8 cellular contexts compared by ENCODE assay signal in genomic region chr4:147160908-147161513, GRCh38.
DNase-seq lines count a peak whose midpoint lies in the region; ATAC-seq and TF ChIP-seq lines count a peak whose summit lies in the region.

No MANE protein-coding gene starts in this region.

- H3F3A ChIP-seq in neural progenitor cell (ENCODE audit: low read depth): no peaks in the 10 kb centered on the region

- DNase-seq in SIG-M5 treated with dmso at 0.1 percent for 504 hours (lab: John Stamatoyannopoulos, UW; ENCODE audit: unreplicated experiment) (peak; percentile 44), SIG-M5 (lab: John Stamatoyannopoulos, UW) (no peak), RPMI7951 (ENCODE audit: low read depth) (peak; percentile 42), esophagus squamous epithelium (lab: John Stamatoyannopoulos, UW) (no peak), neural progenitor cell (ENCODE audit: low spot score) (peak; percentile 73), posterior cingulate gyrus (no peak)

- ATAC-seq in GM21360 (IDR thresholded peaks at IDR 0.05; ENCODE audit: unreplicated experiment) (peak; percentile 81), HG03442 (IDR thresholded peaks at IDR 0.05; ENCODE audit: unreplicated experiment) (peak; percentile 92)

- H3K9me3 ChIP-seq in esophagus squamous epithelium: no peaks in the 10 kb centered on the region
- H3K9me3 ChIP-seq in neural progenitor cell (ENCODE audit: low read depth): no peaks in the 10 kb centered on the region

- TF ChIP-seq CTCF in esophagus squamous epithelium (IDR thresholded peaks at IDR 0.05): peak; percentile 30 to 78 (median 66)
- TF ChIP-seq CTCF in neural progenitor cell (IDR thresholded peaks at IDR 0.05): peak; percentile 83

- TF ChIP-seq POLR2A in esophagus squamous epithelium (IDR thresholded peaks at IDR 0.05): no peak

- no peaks in the 10 kb centered on the region for H3K36me3 Mint-ChIP-seq in neural progenitor cell

- H3K9ac ChIP-seq in neural progenitor cell: no peak overlapping the region

- no peak overlapping the region for H3K27ac ChIP-seq in esophagus squamous epithelium
- no peak overlapping the region for H3K27ac ChIP-seq in neural progenitor cell

- WGBS in esophagus squamous epithelium, 2 donors: 36 to 39% methylated on average over 3 of the region's 3 CpGs

- H3K79me2 ChIP-seq in neural progenitor cell (ENCODE audit: low read depth): no peaks in the 10 kb centered on the region

- no peak overlapping the region for H2AFZ ChIP-seq in neural progenitor cell (replicated peaks)

- H3K4me3 ChIP-seq in esophagus squamous epithelium (no peak overlapping the region), neural progenitor cell (no peak overlapping the region)

- H3K27me3 Mint-ChIP-seq in neural progenitor cell (ENCODE audit: insufficient read depth, low read depth): no peaks in the 10 kb centered on the region

- H3K4me3 Mint-ChIP-seq in neural progenitor cell: no peak overlapping the region

- intact Hi-C loops in esophagus squamous epithelium (cut with DNase I) (loop anchor here (5.0 kb wide), 1 partner anchor 431 kb away; no protein-coding TSS in a partner anchor), posterior cingulate gyrus (cut with DNase I) (loop anchor here (1.0 to 10.0 kb wide), 2 partner anchors 354 to 429 kb away; no protein-coding TSS in a partner anchor)

- H3K27me3 ChIP-seq in esophagus squamous epithelium: peaks cover 0 to 12% (median 0%) of the 10 kb centered on the region in 4 donors
- H3K27me3 ChIP-seq in neural progenitor cell: no peaks in the 10 kb centered on the region

- H3K4me1 Mint-ChIP-seq in neural progenitor cell: peaks cover 14% of the 10 kb centered on the region

- no peak overlapping the region for H3K27ac Mint-ChIP-seq in neural progenitor cell

- H4K20me1 ChIP-seq in neural progenitor cell (ENCODE audit: low read depth): no peaks in the 10 kb centered on the region

- H3K36me3 ChIP-seq in esophagus squamous epithelium: no peaks in the 10 kb centered on the region
- H3K36me3 ChIP-seq in neural progenitor cell: no peaks in the 10 kb centered on the region

- H3K9me3 Mint-ChIP-seq in neural progenitor cell: no peaks in the 10 kb centered on the region

- H3K4me2 ChIP-seq in neural progenitor cell: no peak overlapping the region

- H3K4me1 ChIP-seq in esophagus squamous epithelium (peaks cover 0 to 12% (median 0%) of the 10 kb centered on the region in 3 donors), neural progenitor cell (peaks cover 8% of the 10 kb centered on the region)

Comparison
In these comparisons a context has a peak if more than half of its experiments do, and no peak if none do; other contexts are left out.
1. DNase-seq: peak in SIG-M5 treated with dmso at 0.1 percent for 504 hours (single experiment), RPMI7951 (single experiment) and neural progenitor cell (single experiment); none in SIG-M5 (single experiment), esophagus squamous epithelium (single experiment) and posterior cingulate gyrus (0 of 10).